ENCODE assay signal across 16 cellular contexts in the genomic region with DNA sequence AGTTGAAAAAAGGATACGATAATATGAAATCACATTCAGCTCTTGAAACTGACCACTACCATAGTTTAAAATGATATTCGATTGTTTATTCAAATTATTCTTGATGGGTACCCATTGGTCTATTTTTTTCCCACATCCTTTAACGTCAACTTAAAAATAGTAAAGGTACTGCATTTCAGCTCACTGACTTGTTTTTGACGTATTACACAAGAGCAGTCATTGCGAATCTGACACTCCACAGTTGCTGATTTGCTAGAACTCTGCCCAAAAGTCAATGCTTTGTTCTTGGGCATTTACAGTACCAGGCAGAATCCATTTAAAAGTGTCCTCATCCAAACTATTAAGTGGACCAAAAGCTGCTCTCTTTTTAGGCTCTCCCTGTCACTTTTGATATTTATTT. TPM values are rescaled to one million over a fixed set of nuclear protein-coding genes. Genes with fewer than 3 reads are reported as not detected.
DNase-seq lines count a peak whose midpoint lies in the region; ATAC-seq and TF ChIP-seq lines count a peak whose summit lies in the region.
"Had no signal": no experiment of that assay in that cellular context is flagged by ENCODE, and none has a peak within 500 bp of the region (broad histone marks: within the 10 kb centered on the region; RNA-seq: fewer than 3 reads in every experiment).

No MANE protein-coding gene starts in this region.

- no peak overlapping the region for H3K27ac ChIP-seq in GM23248
- no peak overlapping the region for H3K27ac ChIP-seq in neural progenitor cell

- peaks cover 31% of the 10 kb centered on the region for H3K79me2 ChIP-seq in GM23248 (ENCODE audit: insufficient read depth)
- H3K79me2 ChIP-seq in neural progenitor cell (ENCODE audit: low read depth), result peaks cover 34% of the 10 kb centered on the region

- H3K36me3 Mint-ChIP-seq in activated CD4-positive, alpha-beta T cell treated with anti-CD3 and anti-CD28 coated beads for 36 hours (ENCODE audit: low read depth), result peaks cover 20% of the 10 kb centered on the region
- peaks cover 19% of the 10 kb centered on the region for H3K36me3 Mint-ChIP-seq in activated CD4-positive, alpha-beta T cell treated with anti-CD3 and anti-CD28 coated beads, Interleukin-2, amount 10 ng/mL, durations not matched to agents 7 days and 5 days (ENCODE audit: low read depth)
- peaks cover 28% of the 10 kb centered on the region for H3K36me3 Mint-ChIP-seq in activated T-helper 17 cell treated with anti-CD3 and anti-CD28 coated beads, Interleukin-2, amount 50 U/mL, for 72 hours (ENCODE audit: low read depth)
- H3K36me3 Mint-ChIP-seq in neural progenitor cell, result peaks cover 17% of the 10 kb centered on the region

- no peak for TF ChIP-seq CTCF in neural progenitor cell (IDR thresholded peaks at IDR 0.05)

- H2AFZ ChIP-seq in GM23248, result peak overlapping the region; percentile 37; the same call in 1 of the 2 replicates
- H2AFZ ChIP-seq in neural progenitor cell (replicated peaks), result no peak overlapping the region

- H3K27me3 ChIP-seq in GM23248 (replicated peaks; ENCODE audit: insufficient read depth) (no peaks in the 10 kb centered on the region), neural progenitor cell (no peaks in the 10 kb centered on the region)

- no peaks in the 10 kb centered on the region for H3K9me3 ChIP-seq in GM23248 (ENCODE audit: low read depth)
- H3K9me3 ChIP-seq in neural progenitor cell (ENCODE audit: low read depth), result no peaks in the 10 kb centered on the region
- H3K9me3 ChIP-seq: lower lobe of right lung had no signal

- no peaks in the 10 kb centered on the region for H3K9me3 Mint-ChIP-seq in activated CD4-positive, alpha-beta T cell treated with anti-CD3 and anti-CD28 coated beads for 36 hours (ENCODE audit: low read depth)
- H3K9me3 Mint-ChIP-seq in activated CD4-positive, alpha-beta T cell treated with anti-CD3 and anti-CD28 coated beads, Interleukin-2, amount 10 ng/mL, durations not matched to agents 7 days and 5 days, result no peaks in the 10 kb centered on the region
- no peaks in the 10 kb centered on the region for H3K9me3 Mint-ChIP-seq in activated T-helper 17 cell treated with anti-CD3 and anti-CD28 coated beads, Interleukin-2, amount 50 U/mL, for 72 hours
- H3K9me3 Mint-ChIP-seq in neural progenitor cell, result no peaks in the 10 kb centered on the region
- H3K9me3 Mint-ChIP-seq: activated naive CD4-positive, alpha-beta T cell treated with anti-CD3 and anti-CD28 coated beads, Interleukin-2, amount 50 U/mL, for 24 hours; endodermal cell; stimulated activated memory B cell treated with anti-CD40 and anti-IgM and Interleukin-4, amounts not matched to agents 10 μg/mL and 1 μg/mL and 100 μg/mL, for 72 hours; T-helper 1 cell treated with Interleukin-12 subunit alpha and Interleukin-12 subunit beta and Interleukin-4 antibody, amounts not matched to agents 30 μg/mL and 1 μg/mL, for 36 hours had no signal

- H3K4me3 Mint-ChIP-seq in activated CD4-positive, alpha-beta T cell treated with anti-CD3 and anti-CD28 coated beads for 36 hours, result peak overlapping the region; percentile 35
- no peak overlapping the region for H3K4me3 Mint-ChIP-seq in activated CD4-positive, alpha-beta T cell treated with anti-CD3 and anti-CD28 coated beads, Interleukin-2, amount 10 ng/mL, durations not matched to agents 7 days and 5 days
- H3K4me3 Mint-ChIP-seq in activated T-helper 17 cell treated with anti-CD3 and anti-CD28 coated beads, Interleukin-2, amount 50 U/mL, for 72 hours, result peak overlapping the region; percentile 84
- H3K4me3 Mint-ChIP-seq in neural progenitor cell, result peak overlapping the region; percentile 24

- no peak for ATAC-seq in activated CD4-positive, alpha-beta T cell treated with anti-CD3 and anti-CD28 coated beads for 36 hours
- ATAC-seq in activated T-helper 17 cell treated with anti-CD3 and anti-CD28 coated beads, Interleukin-2, amount 50 U/mL, for 72 hours (replicated peaks), result no peak
- no peak for ATAC-seq in GM21381 (IDR thresholded peaks at IDR 0.05; ENCODE audit: unreplicated experiment)
- ATAC-seq: lower lobe of right lung; stimulated activated memory B cell treated with anti-CD40 and anti-IgM and Interleukin-4, amounts not matched to agents 10 μg/mL and 1 μg/mL and 100 μg/mL, for 72 hours had no signal

- H3K9ac ChIP-seq in GM23248 (peak overlapping the region; percentile 90; the same call in 1 of the 2 replicates), neural progenitor cell (no peak overlapping the region)

- no peaks in the 10 kb centered on the region for H3K9me2 ChIP-seq in GM23248 (ENCODE audit: insufficient read depth)

- H3K27me3 Mint-ChIP-seq in activated CD4-positive, alpha-beta T cell treated with anti-CD3 and anti-CD28 coated beads for 36 hours, result no peaks in the 10 kb centered on the region
- H3K27me3 Mint-ChIP-seq in activated CD4-positive, alpha-beta T cell treated with anti-CD3 and anti-CD28 coated beads, Interleukin-2, amount 10 ng/mL, durations not matched to agents 7 days and 5 days, result no peaks in the 10 kb centered on the region
- no peaks in the 10 kb centered on the region for H3K27me3 Mint-ChIP-seq in activated T-helper 17 cell treated with anti-CD3 and anti-CD28 coated beads, Interleukin-2, amount 50 U/mL, for 72 hours
- peaks cover 6% of the 10 kb centered on the region for H3K27me3 Mint-ChIP-seq in neural progenitor cell (ENCODE audit: insufficient read depth, low read depth)
- H3K27me3 Mint-ChIP-seq: activated naive CD4-positive, alpha-beta T cell treated with anti-CD3 and anti-CD28 coated beads, Interleukin-2, amount 50 U/mL, for 24 hours; stimulated activated memory B cell treated with anti-CD40 and anti-IgM and Interleukin-4, amounts not matched to agents 10 μg/mL and 1 μg/mL and 100 μg/mL, for 72 hours had no signal

- in situ Hi-C loops in GM23248 (cut with MboI), result no loop called here
- in situ Hi-C loops in G401 (cut with HindIII; ENCODE audit: low sequenced_read_pairs), result no loop called here

- POLR2A ChIA-PET in activated CD4-positive, alpha-beta T cell treated with anti-CD3 and anti-CD28 coated beads for 36 hours (lab: Charles Lee), result no interaction called here
- POLR2A ChIA-PET in activated CD4-positive, alpha-beta T cell treated with anti-CD3 and anti-CD28 coated beads, Interleukin-2, amount 10 ng/mL, durations not matched to agents 7 days and 5 days (lab: Charles Lee), result interaction anchor here (0.6 to 0.7 kb wide), 2 partner anchors 226 to 1123 kb away, joined by 3 read pairs; no protein-coding TSS in a partner anchor

- H4K20me1 ChIP-seq in GM23248 (ENCODE audit: insufficient read depth), result no peaks in the 10 kb centered on the region
- peaks cover 24% of the 10 kb centered on the region for H4K20me1 ChIP-seq in neural progenitor cell (ENCODE audit: low read depth)

- no peak for DNase-seq in activated CD4-positive, alpha-beta T cell treated with anti-CD3 and anti-CD28 coated beads for 36 hours
- no peak for DNase-seq in activated CD4-positive, alpha-beta T cell treated with anti-CD3 and anti-CD28 coated beads, Interleukin-2, amount 10 ng/mL, durations not matched to agents 7 days and 5 days
- no peak for DNase-seq in GM23248
- DNase-seq in neural progenitor cell (ENCODE audit: low spot score), result no peak
- DNase-seq in NCI-H1930 (lab: John Stamatoyannopoulos, UW), result no peak
- DNase-seq in G401 (ENCODE audit: low spot score), result no peak
- DNase-seq: activated CD4-positive, alpha-beta T cell treated with anti-CD3 and anti-CD28 coated beads, Interleukin-2, amount 50 U/mL, for 4 hours; Calu3; endodermal cell; lower lobe of right lung; NCI-H510A had no signal

- CTCF ChIA-PET in activated CD4-positive, alpha-beta T cell treated with anti-CD3 and anti-CD28 coated beads for 36 hours (lab: Charles Lee), result interaction anchor here (0.6 to 1.6 kb wide), 12 partner anchors 19 to 797 kb away, joined by 3 to 6 read pairs (median 4); no protein-coding TSS in a partner anchor
- CTCF ChIA-PET in activated CD4-positive, alpha-beta T cell treated with anti-CD3 and anti-CD28 coated beads, Interleukin-2, amount 10 ng/mL, durations not matched to agents 7 days and 5 days (lab: Charles Lee), result interaction anchor here (0.6 to 2.3 kb wide), 13 partner anchors 8 to 519 kb away, joined by 3 to 7 read pairs (median 4); partner anchors contain the start of genes LIAS, RPL9 and SMIM14

- peaks cover 27% of the 10 kb centered on the region for H3K4me1 Mint-ChIP-seq in activated CD4-positive, alpha-beta T cell treated with anti-CD3 and anti-CD28 coated beads for 36 hours
- peaks cover 27% of the 10 kb centered on the region for H3K4me1 Mint-ChIP-seq in activated CD4-positive, alpha-beta T cell treated with anti-CD3 and anti-CD28 coated beads, Interleukin-2, amount 10 ng/mL, durations not matched to agents 7 days and 5 days
- peaks cover 11% of the 10 kb centered on the region for H3K4me1 Mint-ChIP-seq in activated T-helper 17 cell treated with anti-CD3 and anti-CD28 coated beads, Interleukin-2, amount 50 U/mL, for 72 hours
- peaks cover 17% of the 10 kb centered on the region for H3K4me1 Mint-ChIP-seq in neural progenitor cell

- 81% methylated on average over 5 of the region's 5 CpGs for WGBS in GM23248 (ENCODE audit: low coverage in 1 of 2, low lambda C conversion rate in 2 of 2, missing lambda C conversion rate in 2 of 2), 2 experiments

- peaks cover 12% of the 10 kb centered on the region; the same call in 1 of the 2 replicates for H3K36me3 ChIP-seq in GM23248 (ENCODE audit: low read depth)
- H3K36me3 ChIP-seq in neural progenitor cell, result peaks cover 7% of the 10 kb centered on the region

- H3K4me2 ChIP-seq in GM23248 (ENCODE audit: unreplicated experiment) (no peak overlapping the region), neural progenitor cell (no peak overlapping the region)

- H3F3A ChIP-seq in GM23248 (ENCODE audit: insufficient read depth), result peaks cover 11% of the 10 kb centered on the region; the same call in 1 of the 2 replicates
- H3F3A ChIP-seq in neural progenitor cell (ENCODE audit: low read depth), result peaks cover 7% of the 10 kb centered on the region

- H3K27ac Mint-ChIP-seq in activated CD4-positive, alpha-beta T cell treated with anti-CD3 and anti-CD28 coated beads for 36 hours, result peak overlapping the region; percentile 69
- H3K27ac Mint-ChIP-seq in activated CD4-positive, alpha-beta T cell treated with anti-CD3 and anti-CD28 coated beads, Interleukin-2, amount 10 ng/mL, durations not matched to agents 7 days and 5 days, result no peak overlapping the region
- no peak overlapping the region for H3K27ac Mint-ChIP-seq in activated T-helper 17 cell treated with anti-CD3 and anti-CD28 coated beads, Interleukin-2, amount 50 U/mL, for 72 hours
- no peak overlapping the region for H3K27ac Mint-ChIP-seq in neural progenitor cell

- H3K4me1 ChIP-seq in GM23248 (ENCODE audit: insufficient read depth), result peaks cover 9% of the 10 kb centered on the region; the same call in 1 of the 2 replicates
- H3K4me1 ChIP-seq in neural progenitor cell, result peaks cover 15% of the 10 kb centered on the region

- H3K4me3 ChIP-seq in GM23248 (no peak overlapping the region), neural progenitor cell (no peak overlapping the region)

- intact Hi-C loops in activated CD4-positive, alpha-beta T cell treated with anti-CD3 and anti-CD28 coated beads for 36 hours (cut with DNase I, micrococcal nuclease), result loop anchor here (1.0 to 10.0 kb wide), 5 partner anchors 46 to 346 kb away; no protein-coding TSS in a partner anchor

RNA-seq across cellular contexts. Expression of gene PDS5A, which starts 1.2 kb away (rescaled TPM):
- 100 to 1,000 TPM in 1 of 2 experiments, 10 to 100 TPM in 1; 98.5 to 102 TPM for total RNA-seq in activated CD4-positive, alpha-beta T cell treated with anti-CD3 and anti-CD28 coated beads for 36 hours
- total RNA-seq in activated CD4-positive, alpha-beta T cell treated with anti-CD3 and anti-CD28 coated beads, Interleukin-2, amount 10 ng/mL, durations not matched to agents 7 days and 5 days, result 100 to 1,000 TPM; 108 to 116 TPM
- total RNA-seq in GM23248 (2014; rRNA removed; shearing (Covaris generic)), result 56.5 and 57.3 TPM in 2 replicates
- polyA plus RNA-seq in GM23248 (2016; fragmentation: Nextera tagmentation; extraction: Ambion mirVana), result 24.0 and 26.8 TPM in 2 replicates
- total RNA-seq in activated T-helper 17 cell treated with anti-CD3 and anti-CD28 coated beads, Interleukin-2, amount 50 U/mL, for 72 hours, result 100 to 1,000 TPM in 1 of 2 donors, 10 to 100 TPM in 1; 78.8 to 113 TPM
- 75.2 and 132 TPM in 2 replicates for total RNA-seq in neural progenitor cell (ENCODE audit: low replicate concordance)
- total RNA-seq in G401 (2014; rRNA removed; shearing (Covaris generic)), result 40.6 and 55.9 TPM in 2 replicates
